Comparison of ENCODE assay signal across 8 cellular contexts in genomic region chr10:24196426-24197039, GRCh38. TPM values are rescaled to one million over a fixed set of nuclear protein-coding genes. Genes with fewer than 3 reads are reported as not detected.
A peak's percentile ranks its signal among the peaks of the same experiment; 100 is the strongest.
DNase-seq lines count a peak whose midpoint lies in the region; ATAC-seq and TF ChIP-seq lines count a peak whose summit lies in the region.

No MANE protein-coding gene starts in this region.

- H3K27ac ChIP-seq in caudate nucleus (ENCODE audit: low read depth, low read length): no peak overlapping the region

- no peaks in the 10 kb centered on the region for H3K9me3 Mint-ChIP-seq in activated B cell treated with CpG ODN at 0.5 μM for 24 hours

- CTCF ChIA-PET in activated B cell treated with CpG ODN at 0.5 μM for 24 hours (lab: Charles Lee): interaction anchor here (0.7 to 1.1 kb wide), 2 partner anchors 882 to 1038 kb away, joined by 3 read pairs; no protein-coding TSS in a partner anchor

- no peak overlapping the region for H3K4me3 Mint-ChIP-seq in activated B cell treated with CpG ODN at 0.5 μM for 24 hours

- H3K36me3 Mint-ChIP-seq in activated B cell treated with CpG ODN at 0.5 μM for 24 hours (ENCODE audit: low read depth): no peaks in the 10 kb centered on the region

- intact Hi-C loops in activated B cell treated with CpG ODN at 0.5 μM for 24 hours (cut with micrococcal nuclease): loop anchor here (5.0 to 10.0 kb wide), 3 partner anchors 669 to 904 kb away; no protein-coding TSS in a partner anchor

- peak; percentile 58 for TF ChIP-seq CTCF in activated B cell treated with CpG ODN at 0.5 μM for 24 hours (IDR thresholded peaks at IDR 0.05)

- no peaks in the 10 kb centered on the region for H3K4me1 Mint-ChIP-seq in activated B cell treated with CpG ODN at 0.5 μM for 24 hours

- H3K27me3 Mint-ChIP-seq in activated B cell treated with CpG ODN at 0.5 μM for 24 hours: no peaks in the 10 kb centered on the region

- DNase-seq in NCI-H187 (lab: John Stamatoyannopoulos, UW): peak; percentile 29 to 30
- DNase-seq in NCI-H187 treated with DMSO at 0.1 percent for 48 hours (lab: John Stamatoyannopoulos, UW): no peak
- DNase-seq in NCI-H1092 (lab: John Stamatoyannopoulos, UW): peak; percentile 23
- DNase-seq in activated B cell treated with CpG ODN at 0.5 μM for 24 hours: no peak
- peak in 52 of 61 donors; percentile 4 to 78 (median 28) for DNase-seq in caudate nucleus (lab: John Stamatoyannopoulos, UW)
- DNase-seq in kidney tubule cell (ENCODE audit: low spot score): peak; percentile 74
- DNase-seq in stimulated activated CD4-positive, alpha-beta T cell treated with anti-CD3 and anti-CD28 coated beads, Interleukin-4, amount 100 ng/mL, for 48 hours (ENCODE audit: low read depth in 2 of 2): peak; percentile 40 to 63

- peak; percentile 91 for ATAC-seq in HG02571 (IDR thresholded peaks at IDR 0.05; ENCODE audit: unreplicated experiment)
- ATAC-seq in activated B cell treated with CpG ODN at 0.5 μM for 24 hours (ENCODE audit: low read depth): peak; percentile 69

- no peak overlapping the region for H3K27ac Mint-ChIP-seq in activated B cell treated with CpG ODN at 0.5 μM for 24 hours

- POLR2A ChIA-PET in activated B cell treated with CpG ODN at 0.5 μM for 24 hours (lab: Charles Lee): no interaction called here

RNA-seq across cellular contexts. Expression of gene KIAA1217, which starts 12.4 kb away (rescaled TPM):
- total RNA-seq in activated B cell treated with CpG ODN at 0.5 μM for 24 hours: 0.32 and 0.71 TPM in 2 replicates

Comparison
In these comparisons a context has a peak if more than half of its experiments do, and no peak if none do; other contexts are left out.
1. DNase-seq: peak in NCI-H187 (2 of 2), NCI-H1092 (single experiment), caudate nucleus (52 of 61), kidney tubule cell (single experiment) and stimulated activated CD4-positive, alpha-beta T cell treated with anti-CD3 and anti-CD28 coated beads, Interleukin-4, amount 100 ng/mL, for 48 hours (2 of 2); none in NCI-H187 treated with DMSO at 0.1 percent for 48 hours (single experiment) and activated B cell treated with CpG ODN at 0.5 μM for 24 hours (single experiment).